ENCODE assay signal across 34 cellular contexts in genomic region chr3:20264900-20265567, GRCh38.
"Had no signal": no experiment of that assay in that cellular context is flagged by ENCODE, and none has a peak within 500 bp of the region (broad histone marks: within the 10 kb centered on the region; RNA-seq: fewer than 3 reads in every experiment).

No MANE protein-coding gene starts in this region.

- DNase-seq: dermis blood vessel endothelial cell; effector memory CD4-positive, alpha-beta T cell; erythroblast; esophagus squamous epithelium; foreskin melanocyte; glutamatergic neuron; heart right ventricle; hippocampal formation; left cardiac atrium; left lung; mesenchymal stem cell; mucosa of descending colon; naive B cell; nucleus accumbens; ovary; posterior cingulate gyrus; psoas muscle; spleen; stimulated activated CD4-positive, alpha-beta T cell treated with anti-CD3 and anti-CD28 coated beads, Interleukin-4, amount 100 ng/mL, for 4 hours; stimulated activated naive CD8-positive, alpha-beta T cell treated with anti-CD3 and anti-CD28 coated beads, Interleukin-15, Interleukin-2, amounts not matched to agents 100 U/mL and 50 U/mL, for 24 hours; substantia nigra; testis; tibial artery; upper lobe of left lung had no signal

- ATAC-seq: heart right ventricle; left cardiac atrium; left lung; mucosa of descending colon; natural killer cell treated with Interleukin-12 subunit alpha and Interleukin-12 subunit beta and Interleukin-15 and Interleukin-18, amount 100 ng/mL, for 72 hours; psoas muscle; right cardiac atrium; stimulated activated memory B cell treated with anti-CD40 and anti-IgM and Interleukin-4, amounts not matched to agents 10 μg/mL and 1 μg/mL and 100 μg/mL, for 72 hours; stimulated activated naive CD8-positive, alpha-beta T cell treated with anti-CD3 and anti-CD28 coated beads, Interleukin-15, Interleukin-2, amounts not matched to agents 100 U/mL and 50 U/mL, for 24 hours had no signal

- H3K27ac ChIP-seq: coronary artery, esophagus squamous epithelium, heart right ventricle, left lung, ovary, psoas muscle, skin epidermis, spleen, testis, tibial artery, upper lobe of left lung had no signal

- H3K9me3 ChIP-seq: ovary, testis, upper lobe of left lung had no signal

- H3K27me3 Mint-ChIP-seq: naive B cell; stimulated activated memory B cell treated with anti-CD40 and anti-IgM and Interleukin-4, amounts not matched to agents 10 μg/mL and 1 μg/mL and 100 μg/mL, for 72 hours had no signal

- H3K27ac Mint-ChIP-seq: mesothelial cell of epicardium; natural killer cell treated with Interleukin-12 subunit alpha and Interleukin-12 subunit beta and Interleukin-15 and Interleukin-18, amount 100 ng/mL, for 72 hours; stimulated activated memory B cell treated with anti-CD40 and anti-IgM and Interleukin-4, amounts not matched to agents 10 μg/mL and 1 μg/mL and 100 μg/mL, for 72 hours had no signal

- H3K4me1 ChIP-seq: esophagus squamous epithelium, heart right ventricle, left lung, psoas muscle, spleen, testis, tibial artery, upper lobe of left lung had no signal

- H3K27me3 ChIP-seq: esophagus squamous epithelium, heart right ventricle, left lung, ovary, spleen, testis, tibial artery, upper lobe of left lung had no signal

- FAIRE-seq: endometrium, islet of Langerhans, urothelium cell line had no signal

- H3K36me3 ChIP-seq: esophagus squamous epithelium, heart right ventricle, left lung, ovary, spleen, tibial artery, upper lobe of left lung had no signal

- H3K4me3 ChIP-seq: coronary artery, esophagus squamous epithelium, heart right ventricle, left lung, mucosa of descending colon, ovary, psoas muscle, skin epidermis, spleen, testis, tibial artery, upper lobe of left lung had no signal

- H3K4me1 Mint-ChIP-seq: mesothelial cell of epicardium; naive B cell; neural crest cell; stimulated activated memory B cell treated with anti-CD40 and anti-IgM and Interleukin-4, amounts not matched to agents 10 μg/mL and 1 μg/mL and 100 μg/mL, for 72 hours had no signal

- H3K4me3 Mint-ChIP-seq: mesothelial cell of epicardium; naive B cell; natural killer cell treated with Interleukin-12 subunit alpha and Interleukin-12 subunit beta and Interleukin-15 and Interleukin-18, amount 100 ng/mL, for 72 hours; neural crest cell; stimulated activated memory B cell treated with anti-CD40 and anti-IgM and Interleukin-4, amounts not matched to agents 10 μg/mL and 1 μg/mL and 100 μg/mL, for 72 hours had no signal
